In the genomic region with DNA sequence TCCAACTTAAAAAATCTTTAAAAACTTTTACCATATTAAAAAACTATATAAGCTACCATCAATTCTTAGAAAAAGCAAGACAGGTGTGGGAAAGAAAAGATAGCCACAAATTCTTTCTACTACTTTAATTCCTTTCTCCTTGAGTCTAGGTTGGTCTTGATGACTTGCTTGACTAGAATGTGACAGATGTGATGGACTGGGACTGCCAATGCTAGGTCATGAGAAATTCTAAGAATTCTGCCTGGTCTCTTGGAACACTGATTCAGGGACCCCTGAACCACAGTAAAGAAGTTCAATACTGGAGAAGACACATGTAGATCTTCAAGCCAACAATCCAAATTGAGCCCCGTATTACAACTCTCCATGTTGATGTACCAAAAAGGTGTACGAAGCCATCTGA, we compare ENCODE assay signal across 27 cellular contexts.
"Had no signal": no experiment of that assay in that cellular context is flagged by ENCODE, and none has a peak within 500 bp of the region (broad histone marks: within the 10 kb centered on the region; RNA-seq: fewer than 3 reads in every experiment).

No MANE protein-coding gene starts in this region.

- H3K27me3 Mint-ChIP-seq: effector memory CD8-positive, alpha-beta T cell had no signal

- H3K4me3 Mint-ChIP-seq: effector memory CD8-positive, alpha-beta T cell; endodermal cell; mesothelial cell of epicardium had no signal

- H3K27ac Mint-ChIP-seq: effector memory CD8-positive, alpha-beta T cell; endodermal cell; mesothelial cell of epicardium had no signal

- H3K36me3 ChIP-seq: esophagus squamous epithelium, gastrocnemius medialis, heart right ventricle, left lung, lower lobe of right lung had no signal

- H3K9me3 Mint-ChIP-seq: endodermal cell had no signal

- FAIRE-seq: colon, endometrium, islet of Langerhans, keratinocyte had no signal

- H3K4me1 ChIP-seq: esophagus squamous epithelium, gastrocnemius medialis, heart right ventricle, left lung, lower lobe of right lung had no signal

- H3K27ac ChIP-seq: coronary artery, dorsolateral prefrontal cortex, epithelial cell of prostate, esophagus squamous epithelium, gastrocnemius medialis, heart right ventricle, left lung, lower lobe of right lung had no signal

- H3K9me3 ChIP-seq: esophagus squamous epithelium, gastrocnemius medialis, lower lobe of right lung, mucosa of descending colon had no signal

- H3K4me1 Mint-ChIP-seq: endodermal cell had no signal

- H3K4me3 ChIP-seq: coronary artery, dorsolateral prefrontal cortex, esophagus squamous epithelium, gastrocnemius medialis, heart right ventricle, left lung, lower lobe of right lung, mucosa of descending colon had no signal

- H3K27me3 ChIP-seq: dorsolateral prefrontal cortex, esophagus squamous epithelium, gastrocnemius medialis, heart right ventricle, left lung had no signal

- DNase-seq: dermis blood vessel endothelial cell; dorsolateral prefrontal cortex; effector CD4-positive, alpha-beta T cell; effector memory CD8-positive, alpha-beta T cell; endodermal cell; erythroblast; esophagus squamous epithelium; foreskin fibroblast; foreskin melanocyte; gastrocnemius medialis; glutamatergic neuron; head of caudate nucleus; heart right ventricle; hippocampal formation; left cardiac atrium; left lung; left ventricle myocardium superior; lower lobe of right lung; mesenchymal stem cell; mucosa of descending colon had no signal
